ENCODE assay signal across 1 cellular context in genomic region chr22:50340157-50340879, GRCh38.
TF ChIP-seq lines count a peak whose summit lies in the region.

No MANE protein-coding gene starts in this region.

TF ChIP-seq in HepG2, 621 proteins besides CTCF, POLR2A, EP300 and RAD21 (continued from another document):
- TF ChIP-seq ZNF775 (CRISPR knock-in tag; IDR thresholded peaks at IDR 0.05; ENCODE audit: borderline replicate concordance) (no peak), GPBP1L1 (CRISPR knock-in tag; IDR thresholded peaks at IDR 0.05) (no peak), KDM1A (CRISPR knock-in tag; IDR thresholded peaks at IDR 0.05) (0 out of 2 replicates have a peak, but pooled peaks have one; percentile 23), ZNF484 (CRISPR knock-in tag; IDR thresholded peaks at IDR 0.05; ENCODE audit: borderline replicate concordance, low read depth) (no peak), FIP1L1 (IDR thresholded peaks at IDR 0.05; ENCODE audit: borderline replicate concordance, insufficient read depth, low read depth, low read length) (no peak), MAX (IDR thresholded peaks at IDR 0.05) (peak; percentile 16; the same call in 1 of the 2 replicates), JUND (CRISPR knock-in tag; IDR thresholded peaks at IDR 0.05) (no peak)
